Comparison of ENCODE assay signal across 30 cellular contexts in genomic region chr1:66876664-66877063, GRCh38. TPM values are rescaled to one million over a fixed set of nuclear protein-coding genes. Genes with fewer than 3 reads are reported as not detected.
"Had no signal": no experiment of that assay in that cellular context is flagged by ENCODE, and none has a peak within 500 bp of the region (broad histone marks: within the 10 kb centered on the region; RNA-seq: fewer than 3 reads in every experiment).

No MANE protein-coding gene starts in this region.

- ATAC-seq: activated naive CD4-positive, alpha-beta T cell treated with anti-CD3 and anti-CD28 coated beads, Interleukin-2, amount 50 U/mL, for 72 hours; activated naive CD8-positive, alpha-beta T cell treated with anti-CD3 and anti-CD28 coated beads, Interleukin-2, amount 50 U/mL, for 24 hours; activated T-cell treated with anti-CD3 and anti-CD28 coated beads, Interleukin-2, amount 50 U/mL, for 4 hours; body of pancreas; SK-N-SH treated with all-trans-retinoic acid at 6 μM for 48 hours had no signal

- H3K27me3 ChIP-seq: ascending aorta, body of pancreas, Peyer's patch, SJCRH30 had no signal

- H3K9me3 ChIP-seq: body of pancreas, Peyer's patch, SJCRH30 had no signal

- DNase-seq: activated CD4-positive, alpha-beta memory T cell treated with anti-CD3 and anti-CD28 coated beads for 36 hours; activated CD4-positive, alpha-beta T cell treated with anti-CD3 and anti-CD28 coated beads, Interleukin-2, amount 10 ng/mL, durations not matched to agents 7 days and 5 days; activated CD4-positive, CD25-positive, alpha-beta regulatory T cell; activated CD8-positive, alpha-beta memory T cell treated with anti-CD3 and anti-CD28 coated beads for 24 hours; activated effector memory CD4-positive, alpha-beta T cell treated with anti-CD3 and anti-CD28 coated beads, Interleukin-2, amount 50 U/mL, for 16 hours; activated naive CD4-positive, alpha-beta T cell treated with Interleukin-2 at 50 U/mL for 16 hours; activated naive CD8-positive, alpha-beta T cell treated with anti-CD3 and anti-CD28 coated beads, Interleukin-2, amount 50 U/mL, for 24 hours; activated T-cell treated with anti-CD3 and anti-CD28 coated beads, Interleukin-2, amount 50 U/mL, for 4 hours; amniotic stem cell; body of pancreas; central memory CD4-positive, alpha-beta T cell; Karpas-422; MM.1S; NCI-H146; NCI-H187 treated with DMSO at 0.1 percent for 48 hours; NCI-H2081 treated with DMSO at 0.1 percent for 48 hours; NCI-H2171 treated with DMSO at 0.1 percent for 48 hours; NCI-H226; NCI-H526; NCI-H774; NK-92 treated with Interleukin-12 subunit alpha and Interleukin-12 subunit beta, amount 100 ng/mL, for 24 hours; OCI-M1; Peyer's patch; Right ventricle myocardium superior; SJCRH30; SW 1271 had no signal

- H3K27ac ChIP-seq: ascending aorta, body of pancreas, Peyer's patch, RWPE1, SJCRH30 had no signal

- H3K4me3 ChIP-seq: ascending aorta, body of pancreas, Peyer's patch, SJCRH30 had no signal

- H3K4me1 ChIP-seq: ascending aorta, body of pancreas, Peyer's patch, SJCRH30 had no signal

- H3K36me3 ChIP-seq: ascending aorta, Peyer's patch, SJCRH30 had no signal

RNA-seq across cellular contexts. Expression of gene DNAI4, which starts 48.0 kb away (rescaled TPM):
- total RNA-seq: ascending aorta had no signal
